ENCODE assay signal across 8 cellular contexts in genomic region chrX:41116948-41117347, GRCh38. TPM values are rescaled to one million over a fixed set of nuclear protein-coding genes. Genes with fewer than 3 reads are reported as not detected.
A peak's percentile ranks its signal among the peaks of the same experiment; 100 is the strongest.
DNase-seq lines count a peak whose midpoint lies in the region; ATAC-seq, FAIRE-seq and TF ChIP-seq lines count a peak whose summit lies in the region.

No MANE protein-coding gene starts in this region.

- TF ChIP-seq CTCF in activated CD8-positive, alpha-beta T cell treated with anti-CD3 and anti-CD28 coated beads for 36 hours (IDR thresholded peaks at IDR 0.05) = no peak
- TF ChIP-seq CTCF in D721Med (IDR thresholded peaks at IDR 0.05; ENCODE audit: insufficient read depth, missing control alignments) = no peak

- peak overlapping the region; percentile 58 for H3K4me3 Mint-ChIP-seq in activated T-cell treated with anti-CD3 and anti-CD28 coated beads, Interleukin-2, amount 50 U/mL, for 24 hours
- peak overlapping the region; percentile 25 for H3K4me3 Mint-ChIP-seq in activated CD8-positive, alpha-beta T cell treated with anti-CD3 and anti-CD28 coated beads for 36 hours
- H3K4me3 Mint-ChIP-seq in stimulated activated naive B cell treated with anti-CD40 and anti-IgM and Interleukin-4, amounts not matched to agents 10 μg/mL and 1 μg/mL and 100 μg/mL, for 72 hours = peak overlapping the region; percentile 30 to 60

- intact Hi-C loops in activated CD8-positive, alpha-beta T cell treated with anti-CD3 and anti-CD28 coated beads for 36 hours (cut with micrococcal nuclease) = loop anchor here (2.0 to 10.0 kb wide), 3 partner anchors 30 to 242 kb away; no protein-coding TSS in a partner anchor

- POLR2A ChIA-PET in activated CD8-positive, alpha-beta T cell treated with anti-CD3 and anti-CD28 coated beads for 36 hours (lab: Charles Lee) = interaction anchor here (1.0 kb wide), 1 partner anchor 32 kb away, joined by 5 read pairs; the partner anchor contains the start of gene USP9X

- no peak for DNase-seq in activated T-cell treated with anti-CD3 and anti-CD28 coated beads, Interleukin-2, amount 50 U/mL, for 24 hours
- no peak for DNase-seq in activated T-cell treated with anti-CD3 and anti-CD28 coated beads, Interleukin-2, amount 50 U/mL, for 1 hour
- DNase-seq in activated CD8-positive, alpha-beta T cell treated with anti-CD3 and anti-CD28 coated beads for 36 hours = no peak
- DNase-seq in stimulated activated naive B cell treated with anti-CD40 and anti-IgM and Interleukin-4, amounts not matched to agents 10 μg/mL and 1 μg/mL and 100 μg/mL, for 72 hours = no peak
- no peak for DNase-seq in iPS-NIHi11 (ENCODE audit: low spot score)
- DNase-seq in D721Med (ENCODE audit: insufficient read length, low spot score) = no peak
- DNase-seq in putamen (ENCODE audit: low spot score) = no peak

- no peaks in the 10 kb centered on the region for H3K9me3 Mint-ChIP-seq in activated T-cell treated with anti-CD3 and anti-CD28 coated beads, Interleukin-2, amount 50 U/mL, for 24 hours
- H3K9me3 Mint-ChIP-seq in activated CD8-positive, alpha-beta T cell treated with anti-CD3 and anti-CD28 coated beads for 36 hours = no peaks in the 10 kb centered on the region
- H3K9me3 Mint-ChIP-seq in stimulated activated naive B cell treated with anti-CD40 and anti-IgM and Interleukin-4, amounts not matched to agents 10 μg/mL and 1 μg/mL and 100 μg/mL, for 72 hours = no peaks in the 10 kb centered on the region

- CTCF ChIA-PET in activated CD8-positive, alpha-beta T cell treated with anti-CD3 and anti-CD28 coated beads for 36 hours (lab: Charles Lee) = interaction anchor here (0.8 kb wide), 1 partner anchor 21 kb away, joined by 3 read pairs; no protein-coding TSS in a partner anchor

- peaks cover 80% of the 10 kb centered on the region for H3K4me1 Mint-ChIP-seq in activated T-cell treated with anti-CD3 and anti-CD28 coated beads, Interleukin-2, amount 50 U/mL, for 24 hours (ENCODE audit: low read depth)
- peaks cover 71% of the 10 kb centered on the region for H3K4me1 Mint-ChIP-seq in activated CD8-positive, alpha-beta T cell treated with anti-CD3 and anti-CD28 coated beads for 36 hours (ENCODE audit: low read depth)
- peaks cover 32 to 48% of the 10 kb centered on the region in 2 donors for H3K4me1 Mint-ChIP-seq in stimulated activated naive B cell treated with anti-CD40 and anti-IgM and Interleukin-4, amounts not matched to agents 10 μg/mL and 1 μg/mL and 100 μg/mL, for 72 hours

- peak overlapping the region; percentile 79 for H3K27ac Mint-ChIP-seq in activated T-cell treated with anti-CD3 and anti-CD28 coated beads, Interleukin-2, amount 50 U/mL, for 24 hours
- peak overlapping the region; percentile 86 for H3K27ac Mint-ChIP-seq in activated CD8-positive, alpha-beta T cell treated with anti-CD3 and anti-CD28 coated beads for 36 hours
- H3K27ac Mint-ChIP-seq in stimulated activated naive B cell treated with anti-CD40 and anti-IgM and Interleukin-4, amounts not matched to agents 10 μg/mL and 1 μg/mL and 100 μg/mL, for 72 hours = peak overlapping the region; percentile 3

- H3K36me3 Mint-ChIP-seq in activated T-cell treated with anti-CD3 and anti-CD28 coated beads, Interleukin-2, amount 50 U/mL, for 24 hours (ENCODE audit: low read depth) = peaks cover 2% of the 10 kb centered on the region
- H3K36me3 Mint-ChIP-seq in activated CD8-positive, alpha-beta T cell treated with anti-CD3 and anti-CD28 coated beads for 36 hours (ENCODE audit: low read depth) = peaks cover 7% of the 10 kb centered on the region
- peaks cover 5% of the 10 kb centered on the region in 2 donors for H3K36me3 Mint-ChIP-seq in stimulated activated naive B cell treated with anti-CD40 and anti-IgM and Interleukin-4, amounts not matched to agents 10 μg/mL and 1 μg/mL and 100 μg/mL, for 72 hours

- no peak for FAIRE-seq in D721Med (lab: Jason Lieb, UNC)

- H3K27me3 Mint-ChIP-seq in activated T-cell treated with anti-CD3 and anti-CD28 coated beads, Interleukin-2, amount 50 U/mL, for 24 hours = peaks cover 9% of the 10 kb centered on the region
- H3K27me3 Mint-ChIP-seq in activated CD8-positive, alpha-beta T cell treated with anti-CD3 and anti-CD28 coated beads for 36 hours = no peaks in the 10 kb centered on the region
- H3K27me3 Mint-ChIP-seq in stimulated activated naive B cell treated with anti-CD40 and anti-IgM and Interleukin-4, amounts not matched to agents 10 μg/mL and 1 μg/mL and 100 μg/mL, for 72 hours = no peaks in the 10 kb centered on the region

- ATAC-seq in HG03025 (IDR thresholded peaks at IDR 0.05; ENCODE audit: low FRiP score, unreplicated experiment) = peak; percentile 73
- ATAC-seq in activated CD8-positive, alpha-beta T cell treated with anti-CD3 and anti-CD28 coated beads for 36 hours = peak; percentile 78
- ATAC-seq in stimulated activated naive B cell treated with anti-CD40 and anti-IgM and Interleukin-4, amounts not matched to agents 10 μg/mL and 1 μg/mL and 100 μg/mL, for 72 hours (replicated peaks) = peak; percentile 84

RNA-seq across cellular contexts. Expression of gene USP9X, which starts 31.7 kb away (rescaled TPM):
- total RNA-seq in activated CD8-positive, alpha-beta T cell treated with anti-CD3 and anti-CD28 coated beads for 36 hours = 10 to 100 TPM; 58.7 to 60.5 TPM

Comparison
In these comparisons a context has a peak if more than half of its experiments do, and no peak if none do; other contexts are left out.
1. H3K27ac Mint-ChIP-seq: peak in every context shown above with its lines; median percentile 86 in activated CD8-positive, alpha-beta T cell treated with anti-CD3 and anti-CD28 coated beads for 36 hours; 79 in activated T-cell treated with anti-CD3 and anti-CD28 coated beads, Interleukin-2, amount 50 U/mL, for 24 hours; 3 in stimulated activated naive B cell treated with anti-CD40 and anti-IgM and Interleukin-4, amounts not matched to agents 10 μg/mL and 1 μg/mL and 100 μg/mL, for 72 hours.